ENCODE assay signal across 10 cellular contexts in genomic region chr15:74315626-74316025, GRCh38. TPM values are rescaled to one million over a fixed set of nuclear protein-coding genes. Genes with fewer than 3 reads are reported as not detected.
DNase-seq lines count a peak whose midpoint lies in the region; ATAC-seq and TF ChIP-seq lines count a peak whose summit lies in the region.
"Had no signal": no experiment of that assay in that cellular context is flagged by ENCODE, and none has a peak within 500 bp of the region (broad histone marks: within the 10 kb centered on the region; RNA-seq: fewer than 3 reads in every experiment).

No MANE protein-coding gene starts in this region.

- H3K4me3 ChIP-seq in Loucy (ENCODE audit: low read length, poor library complexity, severe bottlenecking), result peak overlapping the region; percentile 73

- H3K4me1 Mint-ChIP-seq in activated naive CD4-positive, alpha-beta T cell treated with anti-CD3 and anti-CD28 coated beads for 36 hours (ENCODE audit: low read depth), result peaks cover 16% of the 10 kb centered on the region
- peaks cover 52% of the 10 kb centered on the region for H3K4me1 Mint-ChIP-seq in activated naive CD8-positive, alpha-beta T cell treated with anti-CD3 and anti-CD28 coated beads for 36 hours

- peak overlapping the region; percentile 94 for H3K4me2 ChIP-seq in Loucy (ENCODE audit: low read depth, low read length, poor library complexity, severe bottlenecking)

- ATAC-seq in stimulated activated naive CD8-positive, alpha-beta T cell treated with anti-CD3 and anti-CD28 coated beads, Interleukin-15, Interleukin-2, amounts not matched to agents 100 U/mL and 50 U/mL, for 24 hours, result peak; percentile 48

- intact Hi-C loops in activated naive CD4-positive, alpha-beta T cell treated with anti-CD3 and anti-CD28 coated beads for 36 hours (cut with micrococcal nuclease), result no loop called here

- H3K9me3 Mint-ChIP-seq in activated naive CD4-positive, alpha-beta T cell treated with anti-CD3 and anti-CD28 coated beads for 36 hours, result no peaks in the 10 kb centered on the region
- no peaks in the 10 kb centered on the region for H3K9me3 Mint-ChIP-seq in activated naive CD8-positive, alpha-beta T cell treated with anti-CD3 and anti-CD28 coated beads for 36 hours

- H3K36me3 Mint-ChIP-seq in activated naive CD4-positive, alpha-beta T cell treated with anti-CD3 and anti-CD28 coated beads for 36 hours (ENCODE audit: low read depth), result no peaks in the 10 kb centered on the region
- H3K36me3 Mint-ChIP-seq in activated naive CD8-positive, alpha-beta T cell treated with anti-CD3 and anti-CD28 coated beads for 36 hours, result no peaks in the 10 kb centered on the region

- peaks cover 89% of the 10 kb centered on the region for H3K4me1 ChIP-seq in Loucy (ENCODE audit: insufficient read depth, low read length, poor library complexity, severe bottlenecking)

- no peaks in the 10 kb centered on the region for H3K27me3 Mint-ChIP-seq in activated naive CD4-positive, alpha-beta T cell treated with anti-CD3 and anti-CD28 coated beads for 36 hours (ENCODE audit: low read depth)
- no peaks in the 10 kb centered on the region for H3K27me3 Mint-ChIP-seq in activated naive CD8-positive, alpha-beta T cell treated with anti-CD3 and anti-CD28 coated beads for 36 hours

- no peaks in the 10 kb centered on the region for H3K27me3 ChIP-seq in Loucy (ENCODE audit: insufficient read depth, low read length, poor library complexity, severe bottlenecking)

- H4K20me1 ChIP-seq in Loucy (ENCODE audit: insufficient read depth, low read length, poor library complexity, severe bottlenecking), result no peaks in the 10 kb centered on the region

- H2AFZ ChIP-seq in Loucy (ENCODE audit: low read length), result no peak overlapping the region

- no peaks in the 10 kb centered on the region for H3K9me3 ChIP-seq in Loucy (ENCODE audit: insufficient read depth, low read depth, low read length)
- H3K9me3 ChIP-seq: neutrophil had no signal

- H3K9ac ChIP-seq in Loucy (ENCODE audit: low read depth, low read length, poor library complexity, severe bottlenecking), result peak overlapping the region; percentile 84

- no peak overlapping the region for H3K4me3 Mint-ChIP-seq in activated naive CD4-positive, alpha-beta T cell treated with anti-CD3 and anti-CD28 coated beads for 36 hours
- peak overlapping the region; percentile 78 for H3K4me3 Mint-ChIP-seq in activated naive CD8-positive, alpha-beta T cell treated with anti-CD3 and anti-CD28 coated beads for 36 hours

- H3K9me2 ChIP-seq in Loucy (replicated peaks; ENCODE audit: low read depth, low read length), result no peaks in the 10 kb centered on the region

- peaks cover 10% of the 10 kb centered on the region; the same call in 1 of the 2 replicates for H3K79me2 ChIP-seq in Loucy (ENCODE audit: insufficient read depth, low read length)

- peaks cover 12% of the 10 kb centered on the region for H3F3A ChIP-seq in Loucy (ENCODE audit: low read depth)

- H3K27ac Mint-ChIP-seq in activated naive CD4-positive, alpha-beta T cell treated with anti-CD3 and anti-CD28 coated beads for 36 hours, result no peak overlapping the region
- peak overlapping the region; percentile 87 for H3K27ac Mint-ChIP-seq in activated naive CD8-positive, alpha-beta T cell treated with anti-CD3 and anti-CD28 coated beads for 36 hours

- H3K36me3 ChIP-seq in Loucy (ENCODE audit: insufficient read depth, low read length), result no peaks in the 10 kb centered on the region
- H3K36me3 ChIP-seq: neutrophil had no signal

- TF ChIP-seq CTCF in Loucy (conservative IDR thresholded peaks at IDR 0.05; ENCODE audit: low read length), result no peak; the same call in 1 of the 2 replicates

- DNase-seq in activated naive CD4-positive, alpha-beta T cell treated with anti-CD3 and anti-CD28 coated beads for 36 hours, result peak; percentile 28
- DNase-seq in activated naive CD4-positive, alpha-beta T cell treated with anti-CD3 and anti-CD28 coated beads, Interleukin-2, amount 50 U/mL, for 16 hours, result no peak
- peak; percentile 56 for DNase-seq in activated naive CD8-positive, alpha-beta T cell treated with anti-CD3 and anti-CD28 coated beads for 36 hours
- DNase-seq in stimulated activated naive CD8-positive, alpha-beta T cell treated with anti-CD3 and anti-CD28 coated beads, Interleukin-15, Interleukin-2, amounts not matched to agents 100 U/mL and 50 U/mL, for 24 hours, result peak; percentile 63
- DNase-seq in anterior cingulate cortex (lab: John Stamatoyannopoulos, UW) (no peak), mucosa of gallbladder (ENCODE audit: low spot score) (no peak), NCI-H2081 treated with DMSO at 0.1 percent for 48 hours (lab: John Stamatoyannopoulos, UW) (no peak)
- DNase-seq: NCI-H1436 had no signal

- CTCF ChIA-PET in activated naive CD4-positive, alpha-beta T cell treated with anti-CD3 and anti-CD28 coated beads for 36 hours (lab: Charles Lee), result interaction anchor here (0.5 kb wide), 1 partner anchor 187 kb away, joined by 3 read pairs; no protein-coding TSS in a partner anchor

RNA-seq across cellular contexts. Expression of gene CYP11A1, which starts 51.8 kb away (rescaled TPM):
- not detected for total RNA-seq in activated naive CD4-positive, alpha-beta T cell treated with anti-CD3 and anti-CD28 coated beads for 36 hours
- total RNA-seq in activated naive CD8-positive, alpha-beta T cell treated with anti-CD3 and anti-CD28 coated beads for 36 hours, result under 1 TPM; 0.30 to 0.31 TPM
- 0.72 TPM for total RNA-seq in mucosa of gallbladder

Comparison
In these comparisons a context has a peak if more than half of its experiments do, and no peak if none do; other contexts are left out.
1. DNase-seq: peak in activated naive CD4-positive, alpha-beta T cell treated with anti-CD3 and anti-CD28 coated beads for 36 hours (single experiment), activated naive CD8-positive, alpha-beta T cell treated with anti-CD3 and anti-CD28 coated beads for 36 hours (single experiment) and stimulated activated naive CD8-positive, alpha-beta T cell treated with anti-CD3 and anti-CD28 coated beads, Interleukin-15, Interleukin-2, amounts not matched to agents 100 U/mL and 50 U/mL, for 24 hours (single experiment); none in activated naive CD4-positive, alpha-beta T cell treated with anti-CD3 and anti-CD28 coated beads, Interleukin-2, amount 50 U/mL, for 16 hours (single experiment), anterior cingulate cortex (0 of 58), mucosa of gallbladder (single experiment) and NCI-H2081 treated with DMSO at 0.1 percent for 48 hours (single experiment).